In genomic region chr10:43665054-43665453, GRCh38 we compare ENCODE assay signal across 17 cellular contexts. TPM values are rescaled to one million over a fixed set of nuclear protein-coding genes. Genes with fewer than 3 reads are reported as not detected.
DNase-seq lines count a peak whose midpoint lies in the region; ATAC-seq and TF ChIP-seq lines count a peak whose summit lies in the region.
"Had no signal": no experiment of that assay in that cellular context is flagged by ENCODE, and none has a peak within 500 bp of the region (broad histone marks: within the 10 kb centered on the region; RNA-seq: fewer than 3 reads in every experiment).

No MANE protein-coding gene starts in this region.

- H3K27ac ChIP-seq in foreskin keratinocyte, result no peak overlapping the region
- H3K27ac ChIP-seq: C4-2B had no signal

- no peak overlapping the region for H3K4me3 ChIP-seq in fibroblast of mammary gland (ENCODE audit: control insufficient read depth, low read depth, low read length)

- peaks cover 24% of the 10 kb centered on the region for H3K27me3 ChIP-seq in foreskin keratinocyte

- DNase-seq in EH (ENCODE audit: low read depth), result peak; percentile 24
- DNase-seq in LHCN-M2 (ENCODE audit: low read depth), result peak; percentile 40
- DNase-seq in fibroblast of mammary gland (ENCODE audit: low read depth), result peak; percentile 32
- DNase-seq in sciatic nerve (ENCODE audit: low spot score), result no peak
- DNase-seq in NK-92 treated with Interleukin-12 subunit alpha and Interleukin-12 subunit beta, amount 100 ng/mL, for 24 hours (lab: John Stamatoyannopoulos, UW), result no peak
- no peak for DNase-seq in foreskin keratinocyte
- no peak for DNase-seq in Right ventricle myocardium superior
- DNase-seq: AML-193; Caco-2; CD4-positive, alpha-beta T cell; GDM1; HCEC 1CT; HFFc6; KBM-7 had no signal

- no peak for TF ChIP-seq CTCF in fibroblast of mammary gland (conservative IDR thresholded peaks at IDR 0.05; ENCODE audit: control insufficient read depth, insufficient read depth, low read depth, low read length)
- no peak for TF ChIP-seq CTCF in foreskin keratinocyte (conservative IDR thresholded peaks at IDR 0.05)

- H3K4me1 ChIP-seq in foreskin keratinocyte, result no peaks in the 10 kb centered on the region
- H3K4me1 ChIP-seq: Caco-2 had no signal

- intact Hi-C loops in sciatic nerve (cut with DNase I) (no loop called here), Right ventricle myocardium superior (cut with DNase I) (no loop called here)

- ATAC-seq in sciatic nerve (peak; percentile 75), HG03354 (IDR thresholded peaks at IDR 0.05; ENCODE audit: poor library complexity, severe bottlenecking, unreplicated experiment) (no peak), foreskin keratinocyte (no peak), Right ventricle myocardium superior (ENCODE audit: poor library complexity) (no peak)

RNA-seq across cellular contexts. Expression of gene ZNF32, which starts 16.4 kb away (rescaled TPM):
- 36.7 and 37.4 TPM in 2 replicates for total RNA-seq in LHCN-M2 (2014; rRNA removed)
- polyA plus RNA-seq in LHCN-M2 (2012), result 32.5 TPM
- 41.1 TPM for total RNA-seq in sciatic nerve
- total RNA-seq in foreskin keratinocyte, result 24.4 and 25.4 TPM in 2 replicates
- polyA plus RNA-seq in foreskin keratinocyte, result 27.7 and 29.3 TPM in 2 replicates
- 52.7 TPM for total RNA-seq in Right ventricle myocardium superior
- total RNA-seq: A172 had no signal

RNA-seq across cellular contexts. Expression of gene ZNF485, which starts 58.8 kb away (rescaled TPM):
- total RNA-seq in LHCN-M2 (2014; rRNA removed), result 6.2 and 6.4 TPM in 2 replicates
- 1.7 TPM for polyA plus RNA-seq in LHCN-M2 (2012)
- total RNA-seq in sciatic nerve, result 3.8 TPM
- 4.3 and 5.0 TPM in 2 replicates for total RNA-seq in foreskin keratinocyte
- 1.8 and 2.5 TPM in 2 replicates for polyA plus RNA-seq in foreskin keratinocyte
- total RNA-seq in Right ventricle myocardium superior, result 1.4 TPM

Comparison
In these comparisons a context has a peak if more than half of its experiments do, and no peak if none do; other contexts are left out.
1. DNase-seq: peak in EH (single experiment), LHCN-M2 (single experiment) and fibroblast of mammary gland (single experiment); none in sciatic nerve (single experiment), NK-92 treated with Interleukin-12 subunit alpha and Interleukin-12 subunit beta, amount 100 ng/mL, for 24 hours (single experiment), foreskin keratinocyte (0 of 2) and Right ventricle myocardium superior (single experiment).